17 cellular contexts compared by ENCODE assay signal in genomic region chr17:28330671-28331070, GRCh38. TPM values are rescaled to one million over a fixed set of nuclear protein-coding genes. Genes with fewer than 3 reads are reported as not detected.
A peak's percentile ranks its signal among the peaks of the same experiment; 100 is the strongest.
DNase-seq lines count a peak whose midpoint lies in the region; ATAC-seq, FAIRE-seq and TF ChIP-seq lines count a peak whose summit lies in the region.
"Had no signal": no experiment of that assay in that cellular context is flagged by ENCODE, and none has a peak within 500 bp of the region (broad histone marks: within the 10 kb centered on the region; RNA-seq: fewer than 3 reads in every experiment).

No MANE protein-coding gene starts in this region.

- no peak overlapping the region for H3K14ac ChIP-seq in H9 (ENCODE audit: insufficient read depth, low read length)

- no peak for FAIRE-seq in K562 (lab: Jason Lieb, UNC)
- FAIRE-seq: A549, GM12892 had no signal

- H3K18ac ChIP-seq in H9 (ENCODE audit: insufficient read length, low read depth, low read length): no peak overlapping the region

- H3K23ac ChIP-seq in H9 (ENCODE audit: insufficient read length, low read depth, low read length): no peak overlapping the region

- H3K4me1 ChIP-seq in H9 (ENCODE audit: insufficient read depth, low read length) (0 out of 2 replicates have a peak, but pooled peaks cover 5% of the 10 kb centered on the region), K562 (replicated peaks in 1 of 2; ENCODE audit: control insufficient read depth in 2 of 2, insufficient read depth in 2 of 2, low read length in 2 of 2) (peaks cover 10 to 12% of the 10 kb centered on the region in 2 experiments; a peak in 4 of 5 replicates)

- TF ChIP-seq RAD21 in K562 (CRISPR knock-in tag; conservative IDR thresholded peaks at IDR 0.05 in 1 of 2, IDR thresholded peaks at IDR 0.05 in 1 of 2): no peak

- DNase-seq in H9 (peak; percentile 32), K562 (ENCODE audit: extremely low read depth in 1 of 4, low spot score in 3 of 4) (no peak), sciatic nerve (ENCODE audit: low spot score) (peak; percentile 51), brain microvascular endothelial cell (no peak), kidney tubule cell (ENCODE audit: low spot score) (no peak)
- DNase-seq: GDM1, KG1, NCI-H1417 treated with DMSO at 0.1 percent for 48 hours, NCI-H2029, NCI-H2171 treated with DMSO at 0.1 percent for 48 hours, NCI-H446 treated with DMSO at 0.1 percent for 48 hours, NCI-H748 treated with DMSO at 0.1 percent for 48 hours, RPMI8226 had no signal

- no peak overlapping the region for H4K5ac ChIP-seq in H9 (ENCODE audit: insufficient read length, low read depth, low read length)

- H3K4me3 ChIP-seq in K562 (no peak overlapping the region), brain microvascular endothelial cell (ENCODE audit: low read depth, low read length) (no peak overlapping the region)
- H3K4me3 ChIP-seq: A549; BLaER1 treated with 17β-estradiol and CSF1 and Interleukin-3, amounts not matched to agents 10 nM and 100 nM had no signal

- no peak overlapping the region for H3K4me3 Mint-ChIP-seq in H9

- no peak overlapping the region for H2BK120ac ChIP-seq in H9 (ENCODE audit: low read depth, low read length, poor library complexity, severe bottlenecking)

- H2AFZ ChIP-seq in H9 (ENCODE audit: low read length) (no peak overlapping the region), K562 (ENCODE audit: low read depth, low read length) (no peak overlapping the region)

- H3K27me3 Mint-ChIP-seq in H9 (ENCODE audit: low read depth): no peaks in the 10 kb centered on the region

- in situ Hi-C loops in K562 (cut with MboI) (no loop called here), brain microvascular endothelial cell (cut with HindIII; ENCODE audit: low pct_ligation_motif_present, low sequenced_read_pairs) (no loop called here)

- H3K27ac Mint-ChIP-seq in H9: peak overlapping the region in 2 of 3 experiments; percentile 61 to 70; a peak in 3 of 7 replicates

- H3K4ac ChIP-seq in H9 (ENCODE audit: low read depth, low read length): no peak overlapping the region

- H4K8ac ChIP-seq in H9 (replicated peaks; ENCODE audit: insufficient read length, low read depth, low read length): no peak overlapping the region

- H3K56ac ChIP-seq in H9 (ENCODE audit: insufficient read length, low read depth, low read length): no peak overlapping the region

- BruUV-seq in K562 (replicated peaks; lab: Mats Ljungman, UMichigan): no TSS peak

- TF ChIP-seq EP300 in K562 (IDR thresholded peaks at IDR 0.05; ENCODE audit: low read length): no peak

- no peak overlapping the region for H2BK15ac ChIP-seq in H9 (ENCODE audit: low read depth, low read length)

- H3K9me1 ChIP-seq in K562 (ENCODE audit: control insufficient read depth, insufficient read depth, low read length): no peaks in the 10 kb centered on the region

- H4K20me1 ChIP-seq in H9 (ENCODE audit: control insufficient read depth, insufficient read depth, insufficient read length): no peaks in the 10 kb centered on the region
- peaks cover 9% of the 10 kb centered on the region for H4K20me1 ChIP-seq in K562 (replicated peaks; ENCODE audit: control insufficient read depth, insufficient read depth, low read length)

- H3K36me3 ChIP-seq in K562 (ENCODE audit: control insufficient read depth, insufficient read depth, low read length) (peaks cover 53% of the 10 kb centered on the region), brain microvascular endothelial cell (replicated peaks) (peaks cover 11% of the 10 kb centered on the region)

- WGBS in H9 (ENCODE audit: extremely low coverage, insufficient read length, low lambda C conversion rate): no CpG with 5 or more reads among the region's 5 CpGs
- 97% methylated on average over 4 of the region's 5 CpGs for WGBS in K562 (ENCODE audit: insufficient coverage, low coverage, missing lambda C conversion rate)

- no peak overlapping the region for H4K91ac ChIP-seq in H9 (ENCODE audit: insufficient read length, low read depth, low read length)

- H3K27me3 ChIP-seq in H9 (ENCODE audit: insufficient read depth, low read length) (no peaks in the 10 kb centered on the region), K562 (ENCODE audit: control insufficient read depth in 2 of 2, insufficient read depth in 2 of 2, low read length in 2 of 2) (no peaks in the 10 kb centered on the region), brain microvascular endothelial cell (replicated peaks) (no peaks in the 10 kb centered on the region)
- H3K27me3 ChIP-seq: BLaER1 treated with 17β-estradiol and CSF1 and Interleukin-3, amounts not matched to agents 10 nM and 100 nM had no signal

- H3K9me3 ChIP-seq in H9 (ENCODE audit: control insufficient read depth, low read depth, low read length) (no peaks in the 10 kb centered on the region), K562 (replicated peaks; ENCODE audit: control insufficient read depth, insufficient read depth, low read depth, low read length) (no peaks in the 10 kb centered on the region; the same call in 1 of the 2 replicates)
- H3K9me3 ChIP-seq: A549; BLaER1 treated with 17β-estradiol and CSF1 and Interleukin-3, amounts not matched to agents 10 nM and 100 nM had no signal

- CTCF ChIA-PET in K562 (lab: Yijun Ruan, JAX; ENCODE audit: low intra/inter-chr PET ratio): no interaction called here

- H3K9ac ChIP-seq in H9 (ENCODE audit: extremely low read depth, insufficient read length, low read length) (no peak overlapping the region), K562 (ENCODE audit: insufficient read depth in 1 of 2, low read depth in 2 of 2, low read length in 2 of 2) (no peak overlapping the region)

- no peak overlapping the region for H2BK5ac ChIP-seq in H9 (ENCODE audit: insufficient read length, low read length)

- peaks cover 4% of the 10 kb centered on the region for H3K23me2 ChIP-seq in H9 (ENCODE audit: insufficient read length, low read depth, low read length, poor library complexity, severe bottlenecking)

- ATAC-seq in K562 (no peak), sciatic nerve (no peak), HG02642 (IDR thresholded peaks at IDR 0.05; ENCODE audit: poor library complexity, unreplicated experiment) (no peak)
- ATAC-seq: A549 had no signal

- no peak overlapping the region for H3K27ac ChIP-seq in H9 (ENCODE audit: insufficient read length, low read depth, low read length)
- no peak overlapping the region for H3K27ac ChIP-seq in K562 (ENCODE audit: extremely low read depth, low read depth, low read length)
- H3K27ac ChIP-seq in brain microvascular endothelial cell: no peak overlapping the region
- H3K27ac ChIP-seq: A549; BLaER1 treated with 17β-estradiol and CSF1 and Interleukin-3, amounts not matched to agents 10 nM and 100 nM had no signal

- no peak overlapping the region for H3T11ph ChIP-seq in H9 (ENCODE audit: low read length)

- peaks cover 22 to 40% (median 37%) of the 10 kb centered on the region in 3 experiments; a peak in 6 of 7 replicates for H3K36me3 Mint-ChIP-seq in H9 (ENCODE audit: insufficient read depth in 1 of 3, low read depth in 3 of 3)

- H3K4me2 ChIP-seq in H9 (ENCODE audit: insufficient read depth, insufficient read length, low read length): no peak overlapping the region
- H3K4me2 ChIP-seq in K562 (ENCODE audit: insufficient read depth, low read length): no peak overlapping the region
- H3K4me2 ChIP-seq: A549; BLaER1 treated with 17β-estradiol and CSF1 and Interleukin-3, amounts not matched to agents 10 nM and 100 nM had no signal

- no peak overlapping the region for H2AK5ac ChIP-seq in H9 (ENCODE audit: insufficient read length, low read length)

- H3K4me1 Mint-ChIP-seq in H9: peaks cover 10 to 13% of the 10 kb centered on the region in 2 experiments

- H3K79me1 ChIP-seq in H9 (ENCODE audit: insufficient read depth, low read depth, low read length, poor library complexity, severe bottlenecking): no peaks in the 10 kb centered on the region

- POLR2A ChIA-PET in K562 (lab: Yijun Ruan, JAX): interaction anchor here (0.7 to 6.5 kb wide), 8 partner anchors 9 to 290 kb away, joined by 3 to 62 read pairs (median 4); partner anchors contain the start of genes POLDIP2 and TMEM97

- peak; percentile 23 for TF ChIP-seq POLR2A in K562 (conservative IDR thresholded peaks at IDR 0.05)

- intact Hi-C loops in K562 (cut with micrococcal nuclease) (no loop called here), sciatic nerve (cut with DNase I) (no loop called here)

- no peak for TF ChIP-seq CTCF in H9 (conservative IDR thresholded peaks at IDR 0.05)
- TF ChIP-seq CTCF in K562 (IDR thresholded peaks at IDR 0.05 in 2 of 3, conservative IDR thresholded peaks at IDR 0.05 in 1 of 3; ENCODE audit: insufficient read depth in 2 of 3, low read depth in 1 of 3, low read length in 3 of 3): no peak
- TF ChIP-seq CTCF in brain microvascular endothelial cell (IDR thresholded peaks at IDR 0.05; ENCODE audit: low read depth, low read length, missing control alignments): no peak

- H3K9me3 Mint-ChIP-seq in H9: no peaks in the 10 kb centered on the region; a peak in 1 of 5 replicates

- H2BK20ac ChIP-seq in H9 (ENCODE audit: low read depth, low read length, poor library complexity, severe bottlenecking): no peak overlapping the region

- H2BK12ac ChIP-seq in H9 (ENCODE audit: insufficient read length, low read depth, low read length): no peak overlapping the region

- H3K79me2 ChIP-seq in H9 (ENCODE audit: insufficient read depth, low read length) (peaks cover 2% of the 10 kb centered on the region; the same call in 1 of the 2 replicates), K562 (ENCODE audit: control insufficient read depth, insufficient read depth, low read length) (peaks cover 17% of the 10 kb centered on the region)

RNA-seq across cellular contexts. Expression of gene IFT20, which starts 4.6 kb away (rescaled TPM):
- 20.5 and 21.0 TPM in 2 replicates for total RNA-seq in H9 (2021)
- 58.5 and 63.2 TPM in 2 replicates for total RNA-seq in K562 (2011; cell fraction: chromatin; rRNA removed; ENCODE audit: low replicate concordance)
- total RNA-seq in K562 (2011; cell fraction: nucleolus; rRNA removed): 42.5 and 42.8 TPM in 2 replicates
- 44.1 and 49.8 TPM in 2 replicates for total RNA-seq in K562 (2011; cell fraction: nucleoplasm; rRNA removed)
- 25.1 and 25.5 TPM in 2 replicates for total RNA-seq in K562 (2014; rRNA removed)
- total RNA-seq in K562 (2014; rRNA removed; fragmentation: Illumina TruSeq; extraction: Trizol): 20.9 and 26.8 TPM in 2 replicates
- total RNA-seq in K562 (2015; rRNA removed; fragmentation: Illumina TruSeq; extraction: Trizol): 14.3 and 14.6 TPM in 2 replicates
- total RNA-seq in K562 (2021): 20.1 and 25.2 TPM in 2 replicates
- polyA plus RNA-seq in K562 (2011; rRNA removed): 35.8 and 38.6 TPM in 2 replicates
- polyA plus RNA-seq in K562 (2011; cell fraction: cytosol; rRNA removed): 15.7 and 17.9 TPM in 2 replicates
- polyA plus RNA-seq in K562 (2011; cell fraction: nucleus; rRNA removed): 54.6 and 62.4 TPM in 2 replicates
- 20.5 and 42.0 TPM in 2 replicates for polyA plus RNA-seq in K562 (2012)
- 19.0 and 19.4 TPM in 2 replicates for polyA plus RNA-seq in K562 (2014; fragmentation: Illumina TruSeq; extraction: Trizol)
- 10 to 100 TPM; 11.2 to 17.7 TPM for polyA plus RNA-seq in K562 (2014; fragmentation: Nextera tagmentation; extraction: Ambion mirVana)
- polyA plus RNA-seq in K562 (2014; rRNA removed): 37.6 and 45.4 TPM in 2 replicates
- polyA minus RNA-seq in K562 (2011; rRNA and poly(A)+ RNA removed): 9.2 and 9.9 TPM in 2 replicates
- 4.6 and 7.2 TPM in 2 replicates for polyA minus RNA-seq in K562 (2011; cell fraction: cytosol; rRNA and poly(A)+ RNA removed)
- 10.8 and 16.7 TPM in 2 replicates for polyA minus RNA-seq in K562 (2011; cell fraction: nucleus; rRNA and poly(A)+ RNA removed)
- 36.3 TPM for total RNA-seq in sciatic nerve

RNA-seq across cellular contexts. Expression of gene TNFAIP1, which starts 4.9 kb away (rescaled TPM):
- total RNA-seq in H9 (2021) (18.4 and 21.8 TPM in 2 replicates), K562 (2014; rRNA removed) (9.0 and 15.1 TPM in 2 replicates), K562 (2014; rRNA removed; fragmentation: Illumina TruSeq; extraction: Trizol) (6.3 and 8.2 TPM in 2 replicates), K562 (2015; rRNA removed; fragmentation: Illumina TruSeq; extraction: Trizol) (7.7 and 8.0 TPM in 2 replicates), K562 (2021) (18.9 and 20.1 TPM in 2 replicates), sciatic nerve (75.0 TPM)
- 14.5 and 38.2 TPM in 2 replicates for total RNA-seq in K562 (2011; cell fraction: chromatin; rRNA removed; ENCODE audit: low replicate concordance)
- 22.8 and 26.7 TPM in 2 replicates for total RNA-seq in K562 (2011; cell fraction: nucleolus; rRNA removed)
- total RNA-seq in K562 (2011; cell fraction: nucleoplasm; rRNA removed): 22.7 and 28.9 TPM in 2 replicates
- polyA plus RNA-seq in K562 (2011; rRNA removed) (13.7 and 18.8 TPM in 2 replicates), K562 (2014; fragmentation: Illumina TruSeq; extraction: Trizol) (15.2 and 15.4 TPM in 2 replicates), K562 (2014; fragmentation: Nextera tagmentation; extraction: Ambion mirVana) (1 to 10 TPM; 2.1 to 2.9 TPM), K562 (2014; rRNA removed) (8.1 and 15.4 TPM in 2 replicates)
- polyA plus RNA-seq in K562 (2011; cell fraction: cytosol; rRNA removed): 10.8 and 23.2 TPM in 2 replicates
- 40.2 and 69.4 TPM in 2 replicates for polyA plus RNA-seq in K562 (2011; cell fraction: nucleus; rRNA removed)
- 11.5 and 17.0 TPM in 2 replicates for polyA plus RNA-seq in K562 (2012)
- 7.3 and 16.7 TPM in 2 replicates for polyA minus RNA-seq in K562 (2011; rRNA and poly(A)+ RNA removed)
- polyA minus RNA-seq in K562 (2011; cell fraction: cytosol; rRNA and poly(A)+ RNA removed): 21.0 and 35.8 TPM in 2 replicates
- polyA minus RNA-seq in K562 (2011; cell fraction: nucleus; rRNA and poly(A)+ RNA removed): 12.4 and 16.7 TPM in 2 replicates

RNA-seq across cellular contexts. Expression of gene TMEM97, which starts 11.7 kb away (rescaled TPM):
- total RNA-seq in H9 (2021) (116 and 121 TPM in 2 replicates), K562 (2014; rRNA removed) (59.6 and 71.8 TPM in 2 replicates), K562 (2014; rRNA removed; fragmentation: Illumina TruSeq; extraction: Trizol) (83.1 and 87.7 TPM in 2 replicates), K562 (2015; rRNA removed; fragmentation: Illumina TruSeq; extraction: Trizol) (72.0 and 74.0 TPM in 2 replicates), K562 (2021) (65.3 and 67.5 TPM in 2 replicates), sciatic nerve (21.8 TPM)
- total RNA-seq in K562 (2011; cell fraction: chromatin; rRNA removed; ENCODE audit: low replicate concordance): 75.7 and 97.1 TPM in 2 replicates
- 85.3 and 101 TPM in 2 replicates for total RNA-seq in K562 (2011; cell fraction: nucleolus; rRNA removed)
- 131 and 163 TPM in 2 replicates for total RNA-seq in K562 (2011; cell fraction: nucleoplasm; rRNA removed)
- polyA plus RNA-seq in K562 (2011; rRNA removed) (88.3 and 117 TPM in 2 replicates), K562 (2014; fragmentation: Illumina TruSeq; extraction: Trizol) (89.6 and 121 TPM in 2 replicates), K562 (2014; fragmentation: Nextera tagmentation; extraction: Ambion mirVana) (10 to 100 TPM; 76.0 to 95.3 TPM), K562 (2014; rRNA removed) (34.6 and 44.9 TPM in 2 replicates)
- 45.5 and 66.1 TPM in 2 replicates for polyA plus RNA-seq in K562 (2011; cell fraction: cytosol; rRNA removed)
- polyA plus RNA-seq in K562 (2011; cell fraction: nucleus; rRNA removed): 24.8 and 32.2 TPM in 2 replicates
- polyA plus RNA-seq in K562 (2012): 40.4 and 49.6 TPM in 2 replicates
- polyA minus RNA-seq in K562 (2011; rRNA and poly(A)+ RNA removed): 66.9 and 80.3 TPM in 2 replicates
- 31.5 and 44.4 TPM in 2 replicates for polyA minus RNA-seq in K562 (2011; cell fraction: cytosol; rRNA and poly(A)+ RNA removed)
- polyA minus RNA-seq in K562 (2011; cell fraction: nucleus; rRNA and poly(A)+ RNA removed): 12.5 and 15.9 TPM in 2 replicates

RNA-seq across cellular contexts. Expression of gene POLDIP2, which starts 26.7 kb away (rescaled TPM):
- total RNA-seq in H9 (2021) (82.8 and 83.3 TPM in 2 replicates), K562 (2014; rRNA removed) (121 and 122 TPM in 2 replicates), K562 (2014; rRNA removed; fragmentation: Illumina TruSeq; extraction: Trizol) (59.5 and 62.7 TPM in 2 replicates), K562 (2015; rRNA removed; fragmentation: Illumina TruSeq; extraction: Trizol) (70.6 and 71.4 TPM in 2 replicates), K562 (2021) (106 and 108 TPM in 2 replicates), sciatic nerve (30.0 TPM)
- total RNA-seq in K562 (2011; cell fraction: chromatin; rRNA removed; ENCODE audit: low replicate concordance): 13.2 and 36.1 TPM in 2 replicates
- total RNA-seq in K562 (2011; cell fraction: nucleolus; rRNA removed): 33.4 and 34.0 TPM in 2 replicates
- 27.2 and 30.3 TPM in 2 replicates for total RNA-seq in K562 (2011; cell fraction: nucleoplasm; rRNA removed)
- polyA plus RNA-seq in K562 (2011; rRNA removed) (64.6 and 105 TPM in 2 replicates), K562 (2014; fragmentation: Illumina TruSeq; extraction: Trizol) (127 and 137 TPM in 2 replicates), K562 (2014; fragmentation: Nextera tagmentation; extraction: Ambion mirVana) (10 to 100 TPM; 22.0 to 25.1 TPM), K562 (2014; rRNA removed) (104 and 109 TPM in 2 replicates)
- 64.6 and 142 TPM in 2 replicates for polyA plus RNA-seq in K562 (2011; cell fraction: cytosol; rRNA removed)
- 48.3 and 71.0 TPM in 2 replicates for polyA plus RNA-seq in K562 (2011; cell fraction: nucleus; rRNA removed)
- polyA plus RNA-seq in K562 (2012): 89.9 and 120 TPM in 2 replicates
- polyA minus RNA-seq in K562 (2011; rRNA and poly(A)+ RNA removed): 31.5 and 60.7 TPM in 2 replicates
- 27.9 and 61.6 TPM in 2 replicates for polyA minus RNA-seq in K562 (2011; cell fraction: cytosol; rRNA and poly(A)+ RNA removed)
- 14.4 and 16.8 TPM in 2 replicates for polyA minus RNA-seq in K562 (2011; cell fraction: nucleus; rRNA and poly(A)+ RNA removed)

RNA-seq across cellular contexts. Expression of gene SEBOX, which starts 34.3 kb away (rescaled TPM):
- not detected in 2 replicates for total RNA-seq in H9 (2021)
- not detected in 2 replicates for total RNA-seq in K562 (2011; cell fraction: chromatin; rRNA removed; ENCODE audit: low replicate concordance)
- total RNA-seq in K562 (2011; cell fraction: nucleolus; rRNA removed): not detected in 2 replicates
- not detected in 2 replicates for total RNA-seq in K562 (2011; cell fraction: nucleoplasm; rRNA removed)
- total RNA-seq in K562 (2014; rRNA removed): not detected in 2 replicates
- total RNA-seq in K562 (2014; rRNA removed; fragmentation: Illumina TruSeq; extraction: Trizol): not detected in 2 replicates
- total RNA-seq in K562 (2015; rRNA removed; fragmentation: Illumina TruSeq; extraction: Trizol): not detected in 2 replicates
- not detected in 2 replicates for total RNA-seq in K562 (2021)
- polyA plus RNA-seq in K562 (2011; rRNA removed): not detected in 2 replicates
- polyA plus RNA-seq in K562 (2011; cell fraction: cytosol; rRNA removed): not detected in 2 replicates
- polyA plus RNA-seq in K562 (2011; cell fraction: nucleus; rRNA removed): not detected in 2 replicates
- not detected in 2 replicates for polyA plus RNA-seq in K562 (2012)
- not detected in 2 replicates for polyA plus RNA-seq in K562 (2014; fragmentation: Illumina TruSeq; extraction: Trizol)
- polyA plus RNA-seq in K562 (2014; fragmentation: Nextera tagmentation; extraction: Ambion mirVana): not detected
- not detected in 2 replicates for polyA plus RNA-seq in K562 (2014; rRNA removed)
- not detected in 2 replicates for polyA minus RNA-seq in K562 (2011; rRNA and poly(A)+ RNA removed)
- not detected in 2 replicates for polyA minus RNA-seq in K562 (2011; cell fraction: cytosol; rRNA and poly(A)+ RNA removed)
- polyA minus RNA-seq in K562 (2011; cell fraction: nucleus; rRNA and poly(A)+ RNA removed): not detected in 2 replicates
- total RNA-seq in sciatic nerve: not detected
- polyA plus RNA-seq: A549 had no signal

Comparison
In these comparisons a context has a peak if more than half of its experiments do, and no peak if none do; other contexts are left out.
1. DNase-seq: peak in H9 (single experiment) and sciatic nerve (single experiment); none in K562 (0 of 4), brain microvascular endothelial cell (single experiment) and kidney tubule cell (single experiment).